8 cellular contexts compared by ENCODE assay signal in genomic region chr10:43648392-43649148, GRCh38. TPM values are rescaled to one million over a fixed set of nuclear protein-coding genes. Genes with fewer than 3 reads are reported as not detected.
DNase-seq lines count a peak whose midpoint lies in the region; ATAC-seq, FAIRE-seq and TF ChIP-seq lines count a peak whose summit lies in the region.

A gene with protein sequence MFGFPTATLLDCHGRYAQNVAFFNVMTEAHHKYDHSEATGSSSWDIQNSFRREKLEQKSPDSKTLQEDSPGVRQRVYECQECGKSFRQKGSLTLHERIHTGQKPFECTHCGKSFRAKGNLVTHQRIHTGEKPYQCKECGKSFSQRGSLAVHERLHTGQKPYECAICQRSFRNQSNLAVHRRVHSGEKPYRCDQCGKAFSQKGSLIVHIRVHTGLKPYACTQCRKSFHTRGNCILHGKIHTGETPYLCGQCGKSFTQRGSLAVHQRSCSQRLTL (minus strand): TSS chr10:43648881. CDS start chr10:43646133, 2,748 bp downstream.

- intact Hi-C loops in vagina (cut with DNase I): no loop called here

- H3K36me3 ChIP-seq in astrocyte (ENCODE audit: insufficient read depth, low read length) (peaks cover 20% of the 10 kb centered on the region), hepatocyte (replicated peaks; ENCODE audit: insufficient read depth, low read depth) (peaks cover 12% of the 10 kb centered on the region), vagina (peaks cover 13 to 28% of the 10 kb centered on the region in 2 donors)

- DNase-seq in GM13976 (ENCODE audit: low spot score) (peak; percentile 95), NCI-H1092 treated with DMSO at 0.1 percent for 48 hours (lab: John Stamatoyannopoulos, UW) (peak; percentile 63), T-helper 9 cell (peak; percentile 73), astrocyte (ENCODE audit: low read depth) (peak; percentile 67), hepatocyte (ENCODE audit: low spot score) (peak; percentile 93), renal cortical epithelial cell (ENCODE audit: low read depth) (peak; percentile 38), vagina (ENCODE audit: extremely low spot score in 2 of 2) (no peak)

- in situ Hi-C loops in GM13976 (cut with MboI; ENCODE audit: low sequenced_read_pairs, unreplicated experiment): no loop called here

- WGBS in hepatocyte (ENCODE audit: low lambda C conversion rate, missing lambda C conversion rate): 3% methylated on average over 45 of the region's 89 CpGs

- H4K20me1 ChIP-seq in astrocyte (ENCODE audit: insufficient read depth, low read length) (no peaks in the 10 kb centered on the region), hepatocyte (ENCODE audit: insufficient read depth, poor library complexity, severe bottlenecking) (no peaks in the 10 kb centered on the region)

- peaks cover 2% of the 10 kb centered on the region for H3K4me1 Mint-ChIP-seq in astrocyte (ENCODE audit: low read depth, unreplicated experiment)

- H3K27me3 ChIP-seq in astrocyte (ENCODE audit: insufficient read depth, low read length) (no peaks in the 10 kb centered on the region), hepatocyte (no peaks in the 10 kb centered on the region), vagina (no peaks in the 10 kb centered on the region)

- TF ChIP-seq CTCF in GM13976 (IDR thresholded peaks at IDR 0.05; ENCODE audit: borderline replicate concordance, control extremely low read depth, extremely low read depth, insufficient read depth, missing control alignments) (no peak), astrocyte (IDR thresholded peaks at IDR 0.05; ENCODE audit: insufficient read depth, low read depth, low read length) (no peak), hepatocyte (IDR thresholded peaks at IDR 0.05; ENCODE audit: poor library complexity) (no peak), vagina (IDR thresholded peaks at IDR 0.05) (no peak)

- peak within 1 kb of the TSS; percentile 74 for H3K4me3 ChIP-seq in astrocyte (ENCODE audit: insufficient read depth, low read depth, low read length)
- peak within 1 kb of the TSS; percentile 86 for H3K4me3 ChIP-seq in hepatocyte
- peak within 1 kb of the TSS; percentile 80 to 94 for H3K4me3 ChIP-seq in vagina

- peak within 1 kb of the TSS; percentile 44 for H3K27ac ChIP-seq in astrocyte (ENCODE audit: low read depth, low read length)
- peak within 1 kb of the TSS; percentile 78 for H3K27ac ChIP-seq in hepatocyte
- peak within 1 kb of the TSS; percentile 84 for H3K27ac ChIP-seq in vagina

- H3K9me2 ChIP-seq in hepatocyte (replicated peaks; ENCODE audit: insufficient read depth): no peaks in the 10 kb centered on the region

- peak within 1 kb of the TSS; percentile 90 for H3K9ac ChIP-seq in astrocyte (ENCODE audit: low read length)

- H3K4me2 ChIP-seq in astrocyte (ENCODE audit: low read length) (peak within 1 kb of the TSS; percentile 97), hepatocyte (peak within 1 kb of the TSS; percentile 92)

- no peak for FAIRE-seq in astrocyte (lab: Jason Lieb, UNC)

- H3K27ac Mint-ChIP-seq in astrocyte (ENCODE audit: unreplicated experiment): peak within 1 kb of the TSS; percentile 81

- H3K9me3 Mint-ChIP-seq in astrocyte (ENCODE audit: unreplicated experiment): peaks cover 45% of the 10 kb centered on the region

- H3K4me1 ChIP-seq in astrocyte (ENCODE audit: insufficient read depth, low read length) (no peaks in the 10 kb centered on the region), hepatocyte (ENCODE audit: insufficient read depth) (peaks cover 8% of the 10 kb centered on the region), vagina (peaks cover 15% of the 10 kb centered on the region)

- H3K4me3 Mint-ChIP-seq in astrocyte (ENCODE audit: unreplicated experiment): peak within 1 kb of the TSS; percentile 93

- peak within 1 kb of the TSS; percentile 99 for H2AFZ ChIP-seq in astrocyte (ENCODE audit: low read depth, low read length)
- peak within 1 kb of the TSS; percentile 98 for H2AFZ ChIP-seq in hepatocyte

- H3K79me2 ChIP-seq in astrocyte (ENCODE audit: insufficient read depth, low read length) (peaks cover 11% of the 10 kb centered on the region), hepatocyte (peaks cover 12% of the 10 kb centered on the region)

- H3K9me3 ChIP-seq in astrocyte (ENCODE audit: insufficient read depth, low read depth, low read length) (peaks cover 32% of the 10 kb centered on the region), hepatocyte (ENCODE audit: low read depth) (peaks cover 39% of the 10 kb centered on the region), vagina (peaks cover 19% of the 10 kb centered on the region)

- ATAC-seq in HG02623 (IDR thresholded peaks at IDR 0.05; ENCODE audit: unreplicated experiment): peak; percentile 99

- peak in 1 of 2 donors; percentile 23 for TF ChIP-seq POLR2A in vagina (IDR thresholded peaks at IDR 0.05)

- peaks cover 28% of the 10 kb centered on the region for H3K36me3 Mint-ChIP-seq in astrocyte (ENCODE audit: low read depth, unreplicated experiment)

- H3K27me3 Mint-ChIP-seq in astrocyte (ENCODE audit: low read depth, unreplicated experiment): peaks cover 3% of the 10 kb centered on the region

RNA-seq across cellular contexts. Expression of the gene that starts here (rescaled TPM):
- total RNA-seq in astrocyte (19.2 and 19.7 TPM in 2 replicates), hepatocyte (48.5 and 57.9 TPM in 2 replicates), renal cortical epithelial cell (28.7 and 37.4 TPM in 2 replicates), vagina (51.1 TPM)
- 37.9 and 42.6 TPM in 2 replicates for polyA plus RNA-seq in hepatocyte

Comparison
In these comparisons a context has a peak if more than half of its experiments do, and no peak if none do; other contexts are left out.
1. DNase-seq: peak in GM13976 (single experiment), NCI-H1092 treated with DMSO at 0.1 percent for 48 hours (single experiment), T-helper 9 cell (single experiment), astrocyte (single experiment), hepatocyte (single experiment) and renal cortical epithelial cell (single experiment); none in vagina (0 of 2).
2. Peak in every context shown above with its lines, with median percentiles within 50 percentile points of each other: H3K27ac ChIP-seq and H3K4me3 ChIP-seq.